8 cellular contexts compared by ENCODE assay signal in the genomic region with DNA sequence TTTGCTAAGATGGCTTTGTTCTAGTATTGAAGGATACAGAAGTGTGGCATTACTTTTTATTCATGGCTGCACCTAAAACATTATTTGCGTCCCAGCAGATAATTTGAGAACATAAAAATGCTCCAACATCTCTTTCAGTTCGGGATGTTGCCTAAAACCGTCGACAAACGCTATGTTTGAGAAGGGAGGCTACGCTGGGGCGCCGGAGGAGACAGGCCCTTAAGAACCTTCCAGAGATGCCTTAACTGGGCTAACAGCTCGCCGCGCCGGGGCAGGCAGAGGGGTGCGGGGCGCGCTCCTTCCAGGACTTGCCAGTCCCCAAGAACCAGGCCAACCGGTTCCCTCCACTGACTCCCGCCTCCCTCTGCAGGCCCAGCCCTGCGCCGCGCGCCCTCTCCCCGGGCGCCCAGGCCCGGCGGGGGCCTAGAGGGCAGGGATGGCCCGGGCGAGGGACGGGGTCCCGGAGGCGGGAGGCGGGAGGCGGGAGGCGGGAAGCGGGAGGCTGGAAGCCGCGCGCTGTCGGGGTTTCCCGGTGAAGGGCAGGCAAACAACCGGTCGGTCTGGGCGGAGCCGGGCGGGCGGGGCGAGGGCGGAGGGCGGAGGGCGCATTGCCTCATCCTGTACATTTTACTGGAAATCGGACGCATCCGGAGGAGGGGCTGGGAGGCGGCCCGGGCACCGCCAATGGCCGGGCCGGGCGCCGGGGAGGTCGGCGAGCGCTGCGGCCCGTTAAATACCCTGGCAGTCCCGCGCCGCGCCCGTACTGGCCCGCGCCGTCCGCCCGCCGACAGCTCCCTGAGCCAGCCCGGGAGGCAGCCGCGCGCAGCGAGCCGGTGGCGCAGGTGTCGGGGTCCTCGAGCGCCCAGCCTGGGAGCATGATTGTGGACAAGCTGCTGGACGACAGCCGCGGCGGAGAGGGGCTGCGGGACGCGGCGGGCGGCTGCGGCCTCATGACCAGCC. TPM values are rescaled to one million over a fixed set of nuclear protein-coding genes. Genes with fewer than 3 reads are reported as not detected.
A peak's percentile ranks its signal among the peaks of the same experiment; 100 is the strongest.
DNase-seq lines count a peak whose midpoint lies in the region; ATAC-seq and TF ChIP-seq lines count a peak whose summit lies in the region.

A gene with protein sequence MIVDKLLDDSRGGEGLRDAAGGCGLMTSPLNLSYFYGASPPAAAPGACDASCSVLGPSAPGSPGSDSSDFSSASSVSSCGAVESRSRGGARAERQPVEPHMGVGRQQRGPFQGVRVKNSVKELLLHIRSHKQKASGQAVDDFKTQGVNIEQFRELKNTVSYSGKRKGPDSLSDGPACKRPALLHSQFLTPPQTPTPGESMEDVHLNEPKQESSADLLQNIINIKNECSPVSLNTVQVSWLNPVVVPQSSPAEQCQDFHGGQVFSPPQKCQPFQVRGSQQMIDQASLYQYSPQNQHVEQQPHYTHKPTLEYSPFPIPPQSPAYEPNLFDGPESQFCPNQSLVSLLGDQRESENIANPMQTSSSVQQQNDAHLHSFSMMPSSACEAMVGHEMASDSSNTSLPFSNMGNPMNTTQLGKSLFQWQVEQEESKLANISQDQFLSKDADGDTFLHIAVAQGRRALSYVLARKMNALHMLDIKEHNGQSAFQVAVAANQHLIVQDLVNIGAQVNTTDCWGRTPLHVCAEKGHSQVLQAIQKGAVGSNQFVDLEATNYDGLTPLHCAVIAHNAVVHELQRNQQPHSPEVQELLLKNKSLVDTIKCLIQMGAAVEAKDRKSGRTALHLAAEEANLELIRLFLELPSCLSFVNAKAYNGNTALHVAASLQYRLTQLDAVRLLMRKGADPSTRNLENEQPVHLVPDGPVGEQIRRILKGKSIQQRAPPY (plus strand): TSS at position 761 of the 960 bp plus-strand sequence. CDS start 115 bp downstream, at position 876.

- intact Hi-C loops in mucosa of descending colon (cut with DNase I, micrococcal nuclease), result no loop called here

- H3K4me3 ChIP-seq in HUES48 (ENCODE audit: low read depth, low read length) (peak within 1 kb of the TSS; percentile 98), epithelial cell of proximal tubule (ENCODE audit: low read depth, low read length) (peak within 1 kb of the TSS; percentile 96), mucosa of descending colon (peak within 1 kb of the TSS; percentile 90)

- H3K27ac ChIP-seq in HUES48 (ENCODE audit: low read depth, low read length), result peak within 1 kb of the TSS; percentile 95

- no peaks in the 10 kb centered on the region for H3K9me3 ChIP-seq in HUES48 (ENCODE audit: control insufficient read depth, insufficient read depth, low read length)
- H3K9me3 ChIP-seq in mucosa of descending colon, result no peaks in the 10 kb centered on the region

- peak; percentile 74 for ATAC-seq in GM21423 (IDR thresholded peaks at IDR 0.05; ENCODE audit: unreplicated experiment)
- ATAC-seq in mucosa of descending colon, result peak; percentile 87

- H3K4me1 ChIP-seq in HUES48 (ENCODE audit: control insufficient read depth, insufficient read depth, low read length) (peaks cover 26% of the 10 kb centered on the region), mucosa of descending colon (ENCODE audit: low read depth) (peaks cover 52% of the 10 kb centered on the region)

- in situ Hi-C loops in Caki2 (cut with HindIII; ENCODE audit: low pct_unique_long_range_greater_than_20kb, low sequenced_read_pairs), result no loop called here

- peak within 1 kb of the TSS; percentile 87 for H3K9ac ChIP-seq in HUES48 (ENCODE audit: low read depth, low read length)

- TF ChIP-seq CTCF in epithelial cell of proximal tubule (conservative IDR thresholded peaks at IDR 0.05; ENCODE audit: low read depth, low read length) (peak; percentile 3), mucosa of descending colon (IDR thresholded peaks at IDR 0.05) (no peak)

- H3K27me3 ChIP-seq in HUES48 (ENCODE audit: control insufficient read depth, insufficient read depth, low read length), result no peaks in the 10 kb centered on the region

- H3K36me3 ChIP-seq in HUES48 (ENCODE audit: control insufficient read depth, insufficient read depth, low read length) (peaks cover 25% of the 10 kb centered on the region), mucosa of descending colon (ENCODE audit: low read depth) (no peaks in the 10 kb centered on the region)

- DNase-seq in Caki2 (ENCODE audit: low read depth) (peak; percentile 90), OCI-M2 (lab: John Stamatoyannopoulos, UW; ENCODE audit: unreplicated experiment) (peak; percentile 30), activated T-cell treated with anti-CD3 and anti-CD28 coated beads for 4 hours (peak; percentile 86), epithelial cell of proximal tubule (ENCODE audit: low read depth) (no peak), mucosa of descending colon (peak; percentile 97 to 98 (median 98))
- DNase-seq in stimulated activated CD8-positive, alpha-beta memory T cell treated with anti-CD3 and anti-CD28 coated beads, Interleukin-4, amount 100 ng/mL, for 24 hours (ENCODE audit: low read depth), result peak; percentile 91

RNA-seq across cellular contexts. Expression of the gene that starts here (rescaled TPM):
- 45.4 and 53.5 TPM in 2 replicates for total RNA-seq in Caki2 (2014; rRNA removed; shearing (Covaris generic); ENCODE audit: low replicate concordance)
- 46.5 and 140 TPM in 2 replicates for total RNA-seq in epithelial cell of proximal tubule
- total RNA-seq in mucosa of descending colon, result 10 to 100 TPM; 85.0 to 97.5 (median 91.5) TPM
